ENCODE assay signal across 8 cellular contexts in genomic region chr12:95943231-95943842, GRCh38. TPM values are rescaled to one million over a fixed set of nuclear protein-coding genes. Genes with fewer than 3 reads are reported as not detected.
DNase-seq lines count a peak whose midpoint lies in the region; ATAC-seq and TF ChIP-seq lines count a peak whose summit lies in the region.

Gene AMDHD1 (plus strand): TSS chr12:95943331. CDS start chr12:95943399, 68 bp downstream.

- peaks cover 4% of the 10 kb centered on the region for H3K4me1 ChIP-seq in ACC112 (ENCODE audit: control insufficient read depth, insufficient read depth, low read length, unreplicated experiment)

- peak; percentile 78 for DNase-seq in NCI-H748 (lab: John Stamatoyannopoulos, UW; ENCODE audit: unreplicated experiment)
- peak; percentile 34 for DNase-seq in activated T-cell treated with anti-CD3 and anti-CD28 coated beads for 24 hours (ENCODE audit: low read depth)
- DNase-seq in erythroblast (lab: John Stamatoyannopoulos, UW), result peak; percentile 40 to 53
- peak; percentile 63 for DNase-seq in myocyte (ENCODE audit: low read depth)
- DNase-seq in stimulated activated naive CD8-positive, alpha-beta T cell treated with anti-CD3 and anti-CD28 coated beads, Interleukin-15, Interleukin-2, amounts not matched to agents 100 U/mL and 50 U/mL, for 24 hours, result peak; percentile 69

- peak within 1 kb of the TSS; percentile 80 for H2AFZ ChIP-seq in ACC112 (ENCODE audit: low read length, unreplicated experiment)

- H3K4me3 ChIP-seq in ACC112 (ENCODE audit: low read depth, low read length), result peak within 1 kb of the TSS; percentile 90

- ATAC-seq in GM18519 (IDR thresholded peaks at IDR 0.05; ENCODE audit: low FRiP score, unreplicated experiment), result peak; percentile 53
- ATAC-seq in HG03045 (IDR thresholded peaks at IDR 0.05; ENCODE audit: unreplicated experiment), result peak; percentile 62
- peak; percentile 67 for ATAC-seq in stimulated activated naive CD8-positive, alpha-beta T cell treated with anti-CD3 and anti-CD28 coated beads, Interleukin-15, Interleukin-2, amounts not matched to agents 100 U/mL and 50 U/mL, for 24 hours

- no peak within 1 kb of the TSS for H3K27ac ChIP-seq in ACC112 (ENCODE audit: low read depth, low read length)

- no peaks in the 10 kb centered on the region for H3K36me3 ChIP-seq in ACC112 (ENCODE audit: insufficient read depth, low read length)

- H3K27me3 ChIP-seq in ACC112 (ENCODE audit: insufficient read depth, low read length), result peaks cover 12% of the 10 kb centered on the region

- TF ChIP-seq POLR2A in erythroblast (IDR thresholded peaks at IDR 0.05; ENCODE audit: low read length), result peak; percentile 6

- no peaks in the 10 kb centered on the region for H3K79me2 ChIP-seq in ACC112 (ENCODE audit: control insufficient read depth, insufficient read depth, low read length, unreplicated experiment)

RNA-seq across cellular contexts. Expression of gene AMDHD1, which starts in this region (rescaled TPM):
- 0.16 TPM in 1 of 2 replicates, not detected in the other for total RNA-seq in myocyte
- 0.28 TPM for polyA plus RNA-seq in myocyte (2012)

Comparison
In these comparisons a context has a peak if more than half of its experiments do, and no peak if none do; other contexts are left out.
1. Peak in DNase-seq in myocyte; RNA of the gene not detected or under 1 TPM.